ENCODE assay signal across 11 cellular contexts in the genomic region with DNA sequence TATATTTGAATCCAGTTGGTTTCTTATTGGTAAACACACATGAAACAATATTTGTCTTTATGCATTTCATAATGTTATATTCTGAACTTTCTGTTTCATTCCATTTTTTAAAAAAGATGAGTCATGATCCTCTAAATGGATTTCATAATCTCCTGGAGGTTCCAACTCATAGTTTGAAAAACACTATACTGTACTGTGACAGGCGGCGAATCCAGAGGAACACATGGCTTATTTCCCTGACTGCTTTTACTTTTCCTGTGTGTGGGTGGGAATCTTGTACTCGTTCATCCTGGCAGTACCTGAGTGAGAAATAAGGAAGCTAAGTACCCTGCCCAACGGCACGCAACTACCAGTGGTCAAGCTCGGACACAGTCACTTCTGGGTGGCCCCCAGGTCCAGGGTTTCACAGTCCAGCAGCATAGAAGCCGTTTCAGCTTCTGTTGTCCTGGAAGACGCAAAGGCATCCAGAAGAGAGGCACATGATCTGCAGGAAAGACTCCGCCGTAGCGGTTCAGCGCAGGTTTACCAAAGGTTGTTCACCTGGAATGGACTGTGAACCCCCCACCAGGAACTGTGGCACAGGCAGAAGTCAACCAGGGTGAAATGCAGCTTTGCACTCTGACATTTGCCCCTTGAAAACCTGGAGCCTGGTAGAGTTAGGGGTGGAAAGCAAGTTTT.
A peak's percentile ranks its signal among the peaks of the same experiment; 100 is the strongest.
DNase-seq lines count a peak whose midpoint lies in the region; ATAC-seq and TF ChIP-seq lines count a peak whose summit lies in the region.
"Had no signal": no experiment of that assay in that cellular context is flagged by ENCODE, and none has a peak within 500 bp of the region (broad histone marks: within the 10 kb centered on the region; RNA-seq: fewer than 3 reads in every experiment).

No MANE protein-coding gene starts in this region.

- DNase-seq in AML-193 (lab: John Stamatoyannopoulos, UW) (peak; percentile 5 to 26), RKO (ENCODE audit: low spot score) (peak; percentile 19), fibroblast of mammary gland (ENCODE audit: low read depth) (peak; percentile 77), mucosa of gallbladder (ENCODE audit: low spot score) (no peak)
- DNase-seq in activated T-cell treated with anti-CD3 and anti-CD28 coated beads, Interleukin-2, amount 50 U/mL, for 4 hours: no peak
- DNase-seq in activated CD4-positive, alpha-beta memory T cell treated with anti-CD3 and anti-CD28 coated beads, Interleukin-2, amount 10 ng/mL, durations not matched to agents 7 days and 5 days: no peak
- DNase-seq: activated T-cell treated with anti-CD3 and anti-CD28 coated beads, Interleukin-2, amount 50 U/mL, for 1 hour; NCI-H2029 treated with DMSO at 0.1 percent for 48 hours had no signal

- peak overlapping the region; percentile 68 for H3K27ac ChIP-seq in neutrophil
- H3K27ac ChIP-seq: BLaER1 had no signal

- H3K9me3 Mint-ChIP-seq in activated T-cell treated with anti-CD3 and anti-CD28 coated beads, Interleukin-2, amount 50 U/mL, for 4 hours: no peaks in the 10 kb centered on the region
- no peaks in the 10 kb centered on the region for H3K9me3 Mint-ChIP-seq in activated CD4-positive, alpha-beta memory T cell treated with anti-CD3 and anti-CD28 coated beads, Interleukin-2, amount 10 ng/mL, durations not matched to agents 7 days and 5 days

- no peaks in the 10 kb centered on the region for H3K9me3 ChIP-seq in neutrophil
- H3K9me3 ChIP-seq: BLaER1 had no signal

- H3K4me1 ChIP-seq in neutrophil (ENCODE audit: control insufficient read depth in 1 of 2, insufficient read depth in 1 of 2, low read depth in 1 of 2, low read length in 1 of 2): peaks cover 65 to 70% of the 10 kb centered on the region in 2 experiments

- H3K4me3 ChIP-seq in fibroblast of mammary gland (ENCODE audit: control insufficient read depth, low read depth, low read length) (peak overlapping the region; percentile 20), neutrophil (ENCODE audit: low read depth in 1 of 2, low read length in 1 of 2) (peak overlapping the region; percentile 0 to 42)
- H3K4me3 ChIP-seq: BLaER1 had no signal

- H3K27me3 ChIP-seq in neutrophil: no peaks in the 10 kb centered on the region
- H3K27me3 ChIP-seq: BLaER1 had no signal

- H3K36me3 Mint-ChIP-seq in activated T-cell treated with anti-CD3 and anti-CD28 coated beads, Interleukin-2, amount 50 U/mL, for 4 hours (ENCODE audit: insufficient read depth): peaks cover 3% of the 10 kb centered on the region
- peaks cover 5% of the 10 kb centered on the region for H3K36me3 Mint-ChIP-seq in activated CD4-positive, alpha-beta memory T cell treated with anti-CD3 and anti-CD28 coated beads, Interleukin-2, amount 10 ng/mL, durations not matched to agents 7 days and 5 days (ENCODE audit: low read depth)

- no peaks in the 10 kb centered on the region for H3K27me3 Mint-ChIP-seq in activated T-cell treated with anti-CD3 and anti-CD28 coated beads, Interleukin-2, amount 50 U/mL, for 4 hours (ENCODE audit: low read depth)
- H3K27me3 Mint-ChIP-seq in activated CD4-positive, alpha-beta memory T cell treated with anti-CD3 and anti-CD28 coated beads, Interleukin-2, amount 10 ng/mL, durations not matched to agents 7 days and 5 days: no peaks in the 10 kb centered on the region

- ATAC-seq in GM19452 (IDR thresholded peaks at IDR 0.05; ENCODE audit: unreplicated experiment): no peak
- no peak for ATAC-seq in activated T-cell treated with anti-CD3 and anti-CD28 coated beads, Interleukin-2, amount 50 U/mL, for 4 hours

- CTCF ChIA-PET in activated CD4-positive, alpha-beta memory T cell treated with anti-CD3 and anti-CD28 coated beads, Interleukin-2, amount 10 ng/mL, durations not matched to agents 7 days and 5 days (lab: Charles Lee): no interaction called here

- no peak overlapping the region for H3K27ac Mint-ChIP-seq in activated CD4-positive, alpha-beta memory T cell treated with anti-CD3 and anti-CD28 coated beads, Interleukin-2, amount 10 ng/mL, durations not matched to agents 7 days and 5 days

- no peaks in the 10 kb centered on the region for H3K36me3 ChIP-seq in neutrophil

- H3K4me1 Mint-ChIP-seq in activated T-cell treated with anti-CD3 and anti-CD28 coated beads, Interleukin-2, amount 50 U/mL, for 4 hours (ENCODE audit: low read depth): peaks cover 72% of the 10 kb centered on the region
- peaks cover 37% of the 10 kb centered on the region for H3K4me1 Mint-ChIP-seq in activated CD4-positive, alpha-beta memory T cell treated with anti-CD3 and anti-CD28 coated beads, Interleukin-2, amount 10 ng/mL, durations not matched to agents 7 days and 5 days

- H3K4me3 Mint-ChIP-seq in activated T-cell treated with anti-CD3 and anti-CD28 coated beads, Interleukin-2, amount 50 U/mL, for 4 hours: no peak overlapping the region
- no peak overlapping the region for H3K4me3 Mint-ChIP-seq in activated CD4-positive, alpha-beta memory T cell treated with anti-CD3 and anti-CD28 coated beads, Interleukin-2, amount 10 ng/mL, durations not matched to agents 7 days and 5 days

- POLR2A ChIA-PET in activated CD4-positive, alpha-beta memory T cell treated with anti-CD3 and anti-CD28 coated beads, Interleukin-2, amount 10 ng/mL, durations not matched to agents 7 days and 5 days (lab: Charles Lee): no interaction called here

- TF ChIP-seq CTCF in fibroblast of mammary gland (conservative IDR thresholded peaks at IDR 0.05; ENCODE audit: control insufficient read depth, insufficient read depth, low read depth, low read length): no peak
- TF ChIP-seq CTCF in neutrophil (IDR thresholded peaks at IDR 0.05): no peak

Comparison
In these comparisons a context has a peak if more than half of its experiments do, and no peak if none do; other contexts are left out.
1. DNase-seq: peak in AML-193 (2 of 2), RKO (single experiment) and fibroblast of mammary gland (single experiment); none in mucosa of gallbladder (single experiment), activated T-cell treated with anti-CD3 and anti-CD28 coated beads, Interleukin-2, amount 50 U/mL, for 4 hours (single experiment) and activated CD4-positive, alpha-beta memory T cell treated with anti-CD3 and anti-CD28 coated beads, Interleukin-2, amount 10 ng/mL, durations not matched to agents 7 days and 5 days (single experiment).